ENCODE assay signal across 18 cellular contexts in genomic region chr2:48253301-48253700, GRCh38.
"Had no signal": no experiment of that assay in that cellular context is flagged by ENCODE, and none has a peak within 500 bp of the region (broad histone marks: within the 10 kb centered on the region; RNA-seq: fewer than 3 reads in every experiment).

No MANE protein-coding gene starts in this region.

- H3K9me3 Mint-ChIP-seq: activated CD4-positive, alpha-beta memory T cell treated with anti-CD3 and anti-CD28 coated beads, Interleukin-2, amount 10 ng/mL, durations not matched to agents 7 days and 5 days; activated T-cell treated with anti-CD3 and anti-CD28 coated beads, Interleukin-2, amount 50 U/mL, for 72 hours; natural killer cell; T-helper 2 cell treated with Interferon-gamma antibody and Interleukin-4, amounts not matched to agents 5 μg/mL and 100 μg/mL, for 36 hours had no signal

- H3K27ac Mint-ChIP-seq: activated CD4-positive, alpha-beta memory T cell treated with anti-CD3 and anti-CD28 coated beads, Interleukin-2, amount 10 ng/mL, durations not matched to agents 7 days and 5 days; activated CD4-positive, alpha-beta T cell treated with anti-CD3 and anti-CD28 coated beads for 36 hours; activated T-cell treated with anti-CD3 and anti-CD28 coated beads, Interleukin-2, amount 50 U/mL, for 72 hours; natural killer cell; progenitor cell of endocrine pancreas; T-helper 2 cell treated with Interferon-gamma antibody and Interleukin-4, amounts not matched to agents 5 μg/mL and 100 μg/mL, for 36 hours had no signal

- H3K36me3 Mint-ChIP-seq: natural killer cell had no signal

- H3K4me3 Mint-ChIP-seq: activated CD4-positive, alpha-beta memory T cell treated with anti-CD3 and anti-CD28 coated beads, Interleukin-2, amount 10 ng/mL, durations not matched to agents 7 days and 5 days; activated CD4-positive, alpha-beta T cell treated with anti-CD3 and anti-CD28 coated beads for 36 hours; activated T-cell treated with anti-CD3 and anti-CD28 coated beads, Interleukin-2, amount 50 U/mL, for 72 hours; natural killer cell; T-helper 2 cell treated with Interferon-gamma antibody and Interleukin-4, amounts not matched to agents 5 μg/mL and 100 μg/mL, for 36 hours had no signal

- ATAC-seq: activated CD4-positive, alpha-beta T cell treated with anti-CD3 and anti-CD28 coated beads for 36 hours; activated T-cell treated with anti-CD3 and anti-CD28 coated beads, Interleukin-2, amount 50 U/mL, for 72 hours; left colon; mucosa of descending colon; natural killer cell; right lobe of liver had no signal

- DNase-seq: activated CD4-positive, alpha-beta memory T cell treated with anti-CD3 and anti-CD28 coated beads, Interleukin-2, amount 10 ng/mL, durations not matched to agents 7 days and 5 days; activated CD4-positive, alpha-beta T cell treated with anti-CD3 and anti-CD28 coated beads for 36 hours; activated CD8-positive, alpha-beta memory T cell treated with anti-CD3 and anti-CD28 coated beads, Interleukin-2, amount 50 U/mL, for 4 hours; activated naive CD4-positive, alpha-beta T cell; activated T-cell treated with anti-CD3 and anti-CD28 coated beads, Interleukin-2, amount 50 U/mL, for 72 hours; esophagus squamous epithelium; foreskin fibroblast; head of caudate nucleus; left colon; mucosa of descending colon; natural killer cell; nucleus accumbens; right lobe of liver; stimulated activated CD4-positive, alpha-beta T cell treated with anti-CD3 and anti-CD28 coated beads, Interleukin-2, amount 100 ng/mL, for 24 hours; stimulated activated naive CD4-positive, alpha-beta T cell treated with Interleukin-2 at 50 U/mL for 16 hours; trophoblast cell had no signal
